3 cellular contexts compared by ENCODE assay signal in the genomic region with DNA sequence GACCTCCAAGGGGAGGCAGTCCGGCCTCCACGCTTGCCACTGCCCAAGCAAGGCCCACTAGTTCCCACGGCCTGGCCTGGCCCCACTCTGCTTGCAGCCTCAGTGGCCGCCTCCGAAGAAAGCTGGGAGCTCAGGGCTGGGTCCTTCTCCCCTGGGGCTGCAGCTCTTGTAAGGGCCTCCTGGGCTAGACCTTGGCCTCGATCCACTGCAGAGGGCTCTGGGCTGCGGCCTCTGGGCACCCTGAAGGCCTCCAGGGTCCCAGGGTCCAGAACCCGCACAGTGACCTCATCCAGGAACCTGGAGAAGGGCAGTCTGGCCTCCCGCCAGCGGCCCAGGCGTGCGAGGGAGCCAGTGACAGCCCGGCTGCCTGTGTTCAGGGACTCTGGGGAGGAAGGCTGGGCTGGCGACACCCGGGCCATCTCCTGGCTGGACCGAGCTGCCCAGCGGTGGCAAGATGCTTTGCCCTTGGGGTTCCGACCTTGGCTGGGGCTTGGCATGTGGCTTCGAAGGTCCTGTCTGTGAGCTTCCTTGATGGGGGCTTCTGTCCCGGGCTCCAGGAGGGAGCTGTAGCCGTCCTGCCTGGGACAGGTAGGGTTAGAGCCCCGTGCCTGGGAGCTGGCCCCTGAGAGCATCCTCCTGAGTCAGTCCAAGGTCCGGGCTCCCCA.
TF ChIP-seq lines count a peak whose summit lies in the region.

No MANE protein-coding gene starts in this region.

TF ChIP-seq in SK-N-SH, 30 proteins besides CTCF, POLR2A, EP300 and RAD21:
- no peak for TF ChIP-seq SIN3A (IDR thresholded peaks at IDR 0.05; ENCODE audit: borderline replicate concordance, low read depth, low read length)
- peak; percentile 28; the same call in 1 of the 2 replicates for TF ChIP-seq MXI1 (IDR thresholded peaks at IDR 0.05; ENCODE audit: low read depth, low read length)

TF ChIP-seq in SK-N-SH treated with all-trans-retinoic acid at 6 μM for 48 hours, 23 proteins besides CTCF, POLR2A, EP300 and RAD21:
- TF ChIP-seq ZFP3 (CRISPR knock-in tag; IDR thresholded peaks at IDR 0.05) (no peak), ESRRG (CRISPR knock-in tag; IDR thresholded peaks at IDR 0.05) (no peak), ZNF565 (CRISPR knock-in tag; conservative IDR thresholded peaks at IDR 0.05; ENCODE audit: low read depth) (no peak), ZNF8 (CRISPR knock-in tag; IDR thresholded peaks at IDR 0.05) (no peak), ZNF70 (CRISPR knock-in tag; IDR thresholded peaks at IDR 0.05) (no peak), OSR1 (CRISPR knock-in tag; IDR thresholded peaks at IDR 0.05) (no peak), TCF4 (CRISPR knock-in tag; IDR thresholded peaks at IDR 0.05; ENCODE audit: borderline replicate concordance) (no peak), POU6F1 (CRISPR knock-in tag; IDR thresholded peaks at IDR 0.05; ENCODE audit: borderline replicate concordance, low read depth) (no peak), BACH2 (CRISPR knock-in tag; IDR thresholded peaks at IDR 0.05; ENCODE audit: borderline replicate concordance) (no peak), PATZ1 (CRISPR knock-in tag; IDR thresholded peaks at IDR 0.05; ENCODE audit: borderline replicate concordance) (no peak), SNAI2 (CRISPR knock-in tag; IDR thresholded peaks at IDR 0.05) (no peak), ZC3H10 (CRISPR knock-in tag; IDR thresholded peaks at IDR 0.05) (no peak), PPARA (CRISPR knock-in tag; IDR thresholded peaks at IDR 0.05; ENCODE audit: borderline replicate concordance) (no peak), ISL1 (CRISPR knock-in tag; IDR thresholded peaks at IDR 0.05) (no peak), RARB (CRISPR knock-in tag; IDR thresholded peaks at IDR 0.05) (no peak)
TF ChIP-seq in SK-N-SH treated with all-trans-retinoic acid at 6 μM for 48 hours: peak in this region for 0.

TF ChIP-seq in K562, 482 proteins besides CTCF, POLR2A, EP300 and RAD21:
- TF ChIP-seq NFIC (IDR thresholded peaks at IDR 0.05) (0 out of 2 replicates have a peak, but pooled peaks have one; percentile 26), ZNF583 (CRISPR knock-in tag; IDR thresholded peaks at IDR 0.05) (no peak)
